Comparison of ENCODE assay signal across 8 cellular contexts in the genomic region with DNA sequence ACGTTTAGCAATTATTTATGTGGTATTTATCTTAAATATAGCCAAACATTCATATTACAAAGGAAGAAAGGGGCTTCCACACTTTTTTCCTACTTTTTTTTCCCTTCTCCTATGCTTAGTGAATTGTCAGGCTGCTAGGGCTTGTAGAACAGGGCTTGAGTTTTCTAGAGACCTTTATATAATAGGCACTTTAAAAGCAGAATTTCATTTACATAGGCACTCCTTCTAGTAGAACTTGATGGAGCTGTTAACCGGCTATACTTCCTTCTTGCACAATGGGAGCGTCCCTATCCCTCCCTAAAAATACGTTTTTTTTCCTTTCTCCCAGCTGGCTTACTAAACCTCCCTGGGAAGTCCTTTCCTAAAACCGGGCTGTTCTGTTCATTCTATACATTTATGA. TPM values are rescaled to one million over a fixed set of nuclear protein-coding genes. Genes with fewer than 3 reads are reported as not detected.
DNase-seq lines count a peak whose midpoint lies in the region; ATAC-seq and TF ChIP-seq lines count a peak whose summit lies in the region.

No MANE protein-coding gene starts in this region.

- CTCF ChIA-PET in RWPE1 (lab: Yijun Ruan, JAX), result interaction anchor here (0.6 to 1.6 kb wide), 9 partner anchors 8 to 132 kb away, joined by 3 to 11 read pairs (median 3); a partner anchor contains a TSS

- no peaks in the 10 kb centered on the region for H3K9me2 ChIP-seq in Loucy (replicated peaks; ENCODE audit: low read depth, low read length)

- H3K36me3 Mint-ChIP-seq in CD4-positive, CD25-positive, alpha-beta regulatory T cell, result peaks cover 18% of the 10 kb centered on the region
- H3K36me3 Mint-ChIP-seq in natural killer cell, result no peaks in the 10 kb centered on the region

- no peaks in the 10 kb centered on the region for H3F3A ChIP-seq in Loucy (ENCODE audit: low read depth)

- peak overlapping the region; percentile 90 for H3K27ac ChIP-seq in CD4-positive, CD25-positive, alpha-beta regulatory T cell (ENCODE audit: insufficient read depth, low read length, poor library complexity, severe bottlenecking)
- H3K27ac ChIP-seq in cingulate gyrus (ENCODE audit: low read depth, low read length), result peak overlapping the region; percentile 98
- no peak overlapping the region for H3K27ac ChIP-seq in RWPE1

- no peak for ATAC-seq in CD4-positive, CD25-positive, alpha-beta regulatory T cell (ENCODE audit: low read depth in 2 of 2)
- no peak for ATAC-seq in natural killer cell
- no peak for ATAC-seq in HG03442 (IDR thresholded peaks at IDR 0.05; ENCODE audit: unreplicated experiment)
- no peak for ATAC-seq in HG02759 (IDR thresholded peaks at IDR 0.05; ENCODE audit: unreplicated experiment)
- no peak for ATAC-seq in GM19455 (IDR thresholded peaks at IDR 0.05; ENCODE audit: unreplicated experiment)

- intact Hi-C loops in natural killer cell (cut with micrococcal nuclease), result loop anchor here (5.0 kb wide), 5 partner anchors 61 to 914 kb away; a partner anchor contains a TSS

- H3K9me3 Mint-ChIP-seq in CD4-positive, CD25-positive, alpha-beta regulatory T cell, result no peaks in the 10 kb centered on the region
- no peaks in the 10 kb centered on the region for H3K9me3 Mint-ChIP-seq in natural killer cell

- TF ChIP-seq CTCF in Loucy (conservative IDR thresholded peaks at IDR 0.05; ENCODE audit: low read length) (no peak), natural killer cell (IDR thresholded peaks at IDR 0.05) (no peak), RWPE1 (conservative IDR thresholded peaks at IDR 0.05; ENCODE audit: low read depth) (no peak)

- H2AFZ ChIP-seq in Loucy (ENCODE audit: low read length), result no peak overlapping the region

- H3K4me3 ChIP-seq in CD4-positive, CD25-positive, alpha-beta regulatory T cell (ENCODE audit: low read depth, low read length), result peak overlapping the region; percentile 94
- peak overlapping the region; percentile 86 for H3K4me3 ChIP-seq in Loucy (ENCODE audit: low read length, poor library complexity, severe bottlenecking)

- no peaks in the 10 kb centered on the region for H3K27me3 Mint-ChIP-seq in CD4-positive, CD25-positive, alpha-beta regulatory T cell
- H3K27me3 Mint-ChIP-seq in natural killer cell (ENCODE audit: low read depth in 2 of 2), result no peaks in the 10 kb centered on the region

- peaks cover 7% of the 10 kb centered on the region for H3K36me3 ChIP-seq in CD4-positive, CD25-positive, alpha-beta regulatory T cell (ENCODE audit: control insufficient read depth, insufficient read depth, low read length)
- H3K36me3 ChIP-seq in Loucy (ENCODE audit: insufficient read depth, low read length), result peaks cover 3% of the 10 kb centered on the region; the same call in 1 of the 2 replicates

- peak overlapping the region in 2 of 3 donors; percentile 71 to 89 for H3K27ac Mint-ChIP-seq in CD4-positive, CD25-positive, alpha-beta regulatory T cell
- H3K27ac Mint-ChIP-seq in natural killer cell, result peak overlapping the region; percentile 80 to 90

- H3K79me2 ChIP-seq in Loucy (ENCODE audit: insufficient read depth, low read length), result peaks cover 62% of the 10 kb centered on the region

- DNase-seq in CD4-positive, CD25-positive, alpha-beta regulatory T cell, result no peak
- no peak for DNase-seq in natural killer cell
- DNase-seq in RWPE1 (ENCODE audit: low spot score), result no peak

- H3K4me1 ChIP-seq in CD4-positive, CD25-positive, alpha-beta regulatory T cell (ENCODE audit: control insufficient read depth, insufficient read depth, low read length, poor library complexity, severe bottlenecking), result peaks cover 61% of the 10 kb centered on the region
- peaks cover 57% of the 10 kb centered on the region for H3K4me1 ChIP-seq in Loucy (ENCODE audit: insufficient read depth, low read length, poor library complexity, severe bottlenecking)

- H4K20me1 ChIP-seq in Loucy (ENCODE audit: insufficient read depth, low read length, poor library complexity, severe bottlenecking), result peaks cover 52% of the 10 kb centered on the region

- H3K4me1 Mint-ChIP-seq in CD4-positive, CD25-positive, alpha-beta regulatory T cell, result peaks cover 34 to 61% (median 49%) of the 10 kb centered on the region in 4 donors
- H3K4me1 Mint-ChIP-seq in natural killer cell, result peaks cover 18 to 39% of the 10 kb centered on the region in 2 donors

- H3K9ac ChIP-seq in Loucy (ENCODE audit: low read depth, low read length, poor library complexity, severe bottlenecking), result peak overlapping the region; percentile 99

- POLR2A ChIA-PET in RWPE1 (lab: Yijun Ruan, JAX; ENCODE audit: low non-redundant PET), result interaction anchor here (0.5 to 1.0 kb wide), 3 partner anchors 9 to 16 kb away, joined by 3 to 5 read pairs (median 3); no protein-coding TSS in a partner anchor

- peak overlapping the region; percentile 92 for H3K4me2 ChIP-seq in Loucy (ENCODE audit: low read depth, low read length, poor library complexity, severe bottlenecking)

- no peaks in the 10 kb centered on the region for H3K27me3 ChIP-seq in CD4-positive, CD25-positive, alpha-beta regulatory T cell (ENCODE audit: control insufficient read depth, insufficient read depth, low read length)
- H3K27me3 ChIP-seq in Loucy (ENCODE audit: insufficient read depth, low read length, poor library complexity, severe bottlenecking), result no peaks in the 10 kb centered on the region

- no peaks in the 10 kb centered on the region for H3K9me3 ChIP-seq in CD4-positive, CD25-positive, alpha-beta regulatory T cell (ENCODE audit: control insufficient read depth in 2 of 2, low read length in 2 of 2)
- H3K9me3 ChIP-seq in Loucy (ENCODE audit: insufficient read depth, low read depth, low read length), result no peaks in the 10 kb centered on the region

- peak overlapping the region; percentile 88 to 98 (median 90) for H3K4me3 Mint-ChIP-seq in CD4-positive, CD25-positive, alpha-beta regulatory T cell
- peak overlapping the region; percentile 90 for H3K4me3 Mint-ChIP-seq in natural killer cell

RNA-seq across cellular contexts. Expression of a gene that starts 1.1 kb away (rescaled TPM):
- total RNA-seq in CD4-positive, CD25-positive, alpha-beta regulatory T cell, result 23.8 TPM
- 10 to 100 TPM; 10.2 to 22.5 (median 13.4) TPM for polyA plus RNA-seq in CD4-positive, CD25-positive, alpha-beta regulatory T cell
- 10 to 100 TPM; 18.9 to 22.1 (median 20.6) TPM for total RNA-seq in natural killer cell

RNA-seq across cellular contexts. Expression of a gene that starts 17.3 kb away (rescaled TPM):
- 0.47 TPM for total RNA-seq in CD4-positive, CD25-positive, alpha-beta regulatory T cell
- under 1 TPM; 0.15 to 0.89 (median 0.50) TPM for polyA plus RNA-seq in CD4-positive, CD25-positive, alpha-beta regulatory T cell
- total RNA-seq in natural killer cell, result 1 to 10 TPM in 1 of 3 donors, under 1 TPM in 2; 0.43 to 1.0 (median 0.61) TPM
